In genomic region chr5:14675309-14675708, GRCh38 we compare ENCODE assay signal across 10 cellular contexts. TPM values are rescaled to one million over a fixed set of nuclear protein-coding genes. Genes with fewer than 3 reads are reported as not detected.
DNase-seq lines count a peak whose midpoint lies in the region; ATAC-seq and TF ChIP-seq lines count a peak whose summit lies in the region.
"Had no signal": no experiment of that assay in that cellular context is flagged by ENCODE, and none has a peak within 500 bp of the region (broad histone marks: within the 10 kb centered on the region; RNA-seq: fewer than 3 reads in every experiment).

No MANE protein-coding gene starts in this region.

- H3K4me1 Mint-ChIP-seq in activated CD8-positive, alpha-beta T cell treated with anti-CD3 and anti-CD28 coated beads for 36 hours (ENCODE audit: low read depth) = peaks cover 80% of the 10 kb centered on the region
- H3K4me1 Mint-ChIP-seq in nephron = peaks cover 35% of the 10 kb centered on the region

- peaks cover 0 to 5% of the 10 kb centered on the region in 2 donors for H3K4me1 ChIP-seq in neuronal stem cell (ENCODE audit: control insufficient read depth in 2 of 2, insufficient read depth in 1 of 2, low read depth in 1 of 2, low read length in 2 of 2)

- H3K36me3 ChIP-seq in neuronal stem cell (replicated peaks in 1 of 2; ENCODE audit: control insufficient read depth in 2 of 2, insufficient read depth in 2 of 2, low read length in 2 of 2) = peaks cover 6 to 62% of the 10 kb centered on the region in 2 donors

- no peak overlapping the region for H3K27ac ChIP-seq in neuronal stem cell (replicated peaks; ENCODE audit: low read length)

- H3K9ac ChIP-seq in neuronal stem cell (ENCODE audit: low read depth, low read length, poor library complexity) = no peak overlapping the region

- no peak overlapping the region for H2BK15ac ChIP-seq in neuronal stem cell (ENCODE audit: low read length)

- no peak overlapping the region for H2AFZ ChIP-seq in neuronal stem cell (ENCODE audit: low read length)

- H3K4me3 Mint-ChIP-seq in activated CD8-positive, alpha-beta T cell treated with anti-CD3 and anti-CD28 coated beads for 36 hours = peak overlapping the region; percentile 50
- no peak overlapping the region for H3K4me3 Mint-ChIP-seq in nephron

- no peak overlapping the region for H2BK5ac ChIP-seq in neuronal stem cell (ENCODE audit: low read length)

- H3K4me3 ChIP-seq in GM08714 (ENCODE audit: low read length) (peak overlapping the region; percentile 71; the same call in 1 of the 2 replicates), neuronal stem cell (ENCODE audit: low read length in 2 of 2) (no peak overlapping the region)
- H3K4me3 ChIP-seq: esophagus muscularis mucosa had no signal

- H3K4me2 ChIP-seq in neuronal stem cell (ENCODE audit: insufficient read depth, low read length, poor library complexity, severe bottlenecking) = no peak overlapping the region

- no peaks in the 10 kb centered on the region for H3K9me3 Mint-ChIP-seq in activated CD8-positive, alpha-beta T cell treated with anti-CD3 and anti-CD28 coated beads for 36 hours
- no peaks in the 10 kb centered on the region for H3K9me3 Mint-ChIP-seq in nephron

- H2BK120ac ChIP-seq in neuronal stem cell (ENCODE audit: low read depth, low read length) = no peak overlapping the region

- no peak overlapping the region for H2AK5ac ChIP-seq in neuronal stem cell (ENCODE audit: low read depth, low read length)

- no peak overlapping the region for H4K91ac ChIP-seq in neuronal stem cell (ENCODE audit: low read depth, low read length, poor library complexity)

- H4K8ac ChIP-seq in neuronal stem cell (ENCODE audit: low read depth, low read length) = no peak overlapping the region

- no peak overlapping the region for H3K23ac ChIP-seq in neuronal stem cell (ENCODE audit: low read depth, low read length, poor library complexity)

- no peak overlapping the region for H3K4ac ChIP-seq in neuronal stem cell (ENCODE audit: low read length)

- no peaks in the 10 kb centered on the region for H3K9me3 ChIP-seq in neuronal stem cell (replicated peaks in 1 of 2; ENCODE audit: control insufficient read depth in 2 of 2, insufficient read depth in 1 of 2, low read depth in 1 of 2, low read length in 2 of 2)
- H3K9me3 ChIP-seq: esophagus muscularis mucosa had no signal

- CTCF ChIA-PET in activated CD8-positive, alpha-beta T cell treated with anti-CD3 and anti-CD28 coated beads for 36 hours (lab: Charles Lee) = interaction anchor here (0.9 to 3.7 kb wide), 7 partner anchors 9 to 93 kb away, joined by 3 to 32 read pairs (median 5); no protein-coding TSS in a partner anchor

- no peak overlapping the region for H3K14ac ChIP-seq in neuronal stem cell (ENCODE audit: low read length)

- H2BK12ac ChIP-seq in neuronal stem cell (ENCODE audit: low read length) = no peak overlapping the region

- H3K79me1 ChIP-seq in neuronal stem cell (ENCODE audit: low read depth, low read length) = peaks cover 5% of the 10 kb centered on the region

- no CpG with 5 or more reads among the region's 6 CpGs for WGBS in neuronal stem cell (ENCODE audit: extremely low coverage in 2 of 2, insufficient read length in 2 of 2, insufficient replicate concordance in 1 of 2), 2 donors

- ATAC-seq in GM21526 (IDR thresholded peaks at IDR 0.05; ENCODE audit: low FRiP score, unreplicated experiment) (peak; percentile 10), HG03354 (IDR thresholded peaks at IDR 0.05; ENCODE audit: poor library complexity, severe bottlenecking, unreplicated experiment) (no peak), GM18520 (IDR thresholded peaks at IDR 0.05; ENCODE audit: unreplicated experiment) (no peak)
- ATAC-seq in activated CD8-positive, alpha-beta T cell treated with anti-CD3 and anti-CD28 coated beads for 36 hours = peak; percentile 22

- H3K27me3 Mint-ChIP-seq in activated CD8-positive, alpha-beta T cell treated with anti-CD3 and anti-CD28 coated beads for 36 hours = no peaks in the 10 kb centered on the region
- H3K27me3 Mint-ChIP-seq in nephron (ENCODE audit: low read depth) = no peaks in the 10 kb centered on the region

- H3K27ac Mint-ChIP-seq in activated CD8-positive, alpha-beta T cell treated with anti-CD3 and anti-CD28 coated beads for 36 hours = peak overlapping the region; percentile 90
- H3K27ac Mint-ChIP-seq in nephron = peak overlapping the region; percentile 11 to 83 (median 28)

- no peak overlapping the region for H3K18ac ChIP-seq in neuronal stem cell (ENCODE audit: low read length)

- POLR2A ChIA-PET in activated CD8-positive, alpha-beta T cell treated with anti-CD3 and anti-CD28 coated beads for 36 hours (lab: Charles Lee) = interaction anchor here (0.6 to 2.1 kb wide), 5 partner anchors 9 to 28 kb away, joined by 3 to 11 read pairs (median 3); partner anchors contain the start of gene OTULIN

- no peak for TF ChIP-seq CTCF in activated CD8-positive, alpha-beta T cell treated with anti-CD3 and anti-CD28 coated beads for 36 hours (IDR thresholded peaks at IDR 0.05)
- TF ChIP-seq CTCF in nephron (IDR thresholded peaks at IDR 0.05; ENCODE audit: unreplicated experiment in 3 of 3) = no peak

- no peak for DNase-seq in activated CD8-positive, alpha-beta T cell treated with anti-CD3 and anti-CD28 coated beads for 36 hours
- no peak for DNase-seq in A172 (ENCODE audit: low spot score)
- DNase-seq in neuronal stem cell (ENCODE audit: low spot score) = no peak
- DNase-seq: NCI-H526 had no signal

- H3K27me3 ChIP-seq in neuronal stem cell (ENCODE audit: control insufficient read depth in 3 of 3, insufficient read depth in 3 of 3, low read depth in 1 of 3, low read length in 3 of 3) = no peaks in the 10 kb centered on the region
- H3K27me3 ChIP-seq: esophagus muscularis mucosa had no signal

- H3K36me3 Mint-ChIP-seq in activated CD8-positive, alpha-beta T cell treated with anti-CD3 and anti-CD28 coated beads for 36 hours (ENCODE audit: low read depth) = peaks cover 60% of the 10 kb centered on the region
- peaks cover 23% of the 10 kb centered on the region for H3K36me3 Mint-ChIP-seq in nephron (ENCODE audit: low read depth)

- intact Hi-C loops in activated CD8-positive, alpha-beta T cell treated with anti-CD3 and anti-CD28 coated beads for 36 hours (cut with micrococcal nuclease) = no loop called here

RNA-seq across cellular contexts. Expression of gene OTULIN, which starts 10.8 kb away (rescaled TPM):
- 10 to 100 TPM; 59.6 to 60.5 TPM for total RNA-seq in activated CD8-positive, alpha-beta T cell treated with anti-CD3 and anti-CD28 coated beads for 36 hours
- total RNA-seq in A172 (2014; rRNA removed; shearing (Covaris generic)) = 34.4 and 36.1 TPM in 2 replicates
- 9.0 TPM for polyA plus RNA-seq in neuronal stem cell (2013, experiment 1 of 2)
- polyA plus RNA-seq in neuronal stem cell (2013, experiment 2 of 2) = 8.6 TPM

Comparison
In these comparisons a context has a peak if more than half of its experiments do, and no peak if none do; other contexts are left out.
1. ATAC-seq: peak in GM21526 (single experiment) and activated CD8-positive, alpha-beta T cell treated with anti-CD3 and anti-CD28 coated beads for 36 hours (single experiment); none in HG03354 (single experiment) and GM18520 (single experiment).